8 cellular contexts compared by ENCODE assay signal in the genomic region with DNA sequence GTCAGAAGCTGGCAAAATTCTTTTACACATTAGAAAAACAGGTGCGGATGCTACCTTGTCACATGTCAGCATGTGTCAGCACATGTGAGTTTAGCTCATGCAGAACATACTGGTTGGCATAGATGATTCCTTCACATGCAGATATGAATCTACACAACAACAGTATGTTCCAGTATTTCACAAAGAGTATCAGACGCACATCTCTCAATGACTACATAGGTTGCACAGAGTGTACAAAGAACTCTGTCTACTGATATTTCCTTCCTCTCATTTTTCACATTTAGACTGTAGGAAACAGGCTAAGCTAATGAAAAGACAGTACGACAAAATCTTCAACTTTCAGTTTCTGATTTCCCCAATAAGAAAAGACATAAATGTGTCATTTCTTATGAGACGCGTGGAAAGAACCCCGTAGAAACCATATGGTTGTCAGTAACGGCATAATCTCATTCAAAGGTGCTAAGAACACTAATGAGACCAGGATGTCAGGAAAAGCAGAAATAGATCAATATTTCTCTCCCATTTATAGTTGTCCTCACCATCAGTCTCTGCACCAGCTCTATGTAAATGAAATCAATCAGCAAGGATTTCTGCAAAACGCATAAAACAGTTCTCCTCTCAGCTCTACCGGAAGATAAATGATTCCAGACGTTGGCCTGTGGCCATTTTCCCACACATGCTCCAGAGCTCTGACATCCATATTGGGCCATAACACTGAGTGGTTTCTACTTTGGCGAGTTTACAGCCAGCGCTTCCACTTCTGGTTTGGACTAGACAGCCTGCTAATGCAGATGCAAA.
DNase-seq lines count a peak whose midpoint lies in the region; ATAC-seq and TF ChIP-seq lines count a peak whose summit lies in the region.

No MANE protein-coding gene starts in this region.

- no peak for TF ChIP-seq POLR2A in erythroblast (IDR thresholded peaks at IDR 0.05; ENCODE audit: low read length)

- peaks cover under 1% of the 10 kb centered on the region for H3K27me3 Mint-ChIP-seq in T-helper 2 cell treated with Interferon-gamma antibody and Interleukin-4, amounts not matched to agents 5 μg/mL and 100 μg/mL, for 36 hours (ENCODE audit: low read depth)

- ATAC-seq in left ventricle myocardium superior (peak; percentile 83), HG02763 (IDR thresholded peaks at IDR 0.05; ENCODE audit: unreplicated experiment) (no peak)

- H3K27ac ChIP-seq in temporal lobe (ENCODE audit: low read depth, low read length), result peak overlapping the region; percentile 5

- DNase-seq in DMS79 treated with DMSO at 0.1 percent for 48 hours (lab: John Stamatoyannopoulos, UW), result peak; percentile 16
- DNase-seq in DMS79 (lab: John Stamatoyannopoulos, UW), result no peak
- DNase-seq in T-helper 2 cell treated with Interferon-gamma antibody and Interleukin-4, amounts not matched to agents 5 μg/mL and 100 μg/mL, for 36 hours (ENCODE audit: low spot score), result no peak
- peak; percentile 71 for DNase-seq in left ventricle myocardium superior
- no peak for DNase-seq in SIG-M5 treated with dmso at 0.1 percent for 504 hours (lab: John Stamatoyannopoulos, UW; ENCODE audit: unreplicated experiment)
- no peak for DNase-seq in erythroblast (lab: John Stamatoyannopoulos, UW)

- intact Hi-C loops in left ventricle myocardium superior (cut with micrococcal nuclease), result no loop called here

- peak overlapping the region; percentile 73 for H3K27ac Mint-ChIP-seq in T-helper 2 cell treated with Interferon-gamma antibody and Interleukin-4, amounts not matched to agents 5 μg/mL and 100 μg/mL, for 36 hours

- H3K9me3 Mint-ChIP-seq in T-helper 2 cell treated with Interferon-gamma antibody and Interleukin-4, amounts not matched to agents 5 μg/mL and 100 μg/mL, for 36 hours, result no peaks in the 10 kb centered on the region

- no peaks in the 10 kb centered on the region for H3K36me3 Mint-ChIP-seq in T-helper 2 cell treated with Interferon-gamma antibody and Interleukin-4, amounts not matched to agents 5 μg/mL and 100 μg/mL, for 36 hours (ENCODE audit: low read depth)

- H3K4me1 Mint-ChIP-seq in T-helper 2 cell treated with Interferon-gamma antibody and Interleukin-4, amounts not matched to agents 5 μg/mL and 100 μg/mL, for 36 hours (ENCODE audit: low read depth), result peaks cover 35% of the 10 kb centered on the region

- H3K4me3 Mint-ChIP-seq in T-helper 2 cell treated with Interferon-gamma antibody and Interleukin-4, amounts not matched to agents 5 μg/mL and 100 μg/mL, for 36 hours, result peak overlapping the region; percentile 61

Comparison
In these comparisons a context has a peak if more than half of its experiments do, and no peak if none do; other contexts are left out.
1. DNase-seq: peak in DMS79 treated with DMSO at 0.1 percent for 48 hours (single experiment) and left ventricle myocardium superior (single experiment); none in DMS79 (single experiment), T-helper 2 cell treated with Interferon-gamma antibody and Interleukin-4, amounts not matched to agents 5 μg/mL and 100 μg/mL, for 36 hours (single experiment), SIG-M5 treated with dmso at 0.1 percent for 504 hours (single experiment) and erythroblast (0 of 2).